In the genomic region with DNA sequence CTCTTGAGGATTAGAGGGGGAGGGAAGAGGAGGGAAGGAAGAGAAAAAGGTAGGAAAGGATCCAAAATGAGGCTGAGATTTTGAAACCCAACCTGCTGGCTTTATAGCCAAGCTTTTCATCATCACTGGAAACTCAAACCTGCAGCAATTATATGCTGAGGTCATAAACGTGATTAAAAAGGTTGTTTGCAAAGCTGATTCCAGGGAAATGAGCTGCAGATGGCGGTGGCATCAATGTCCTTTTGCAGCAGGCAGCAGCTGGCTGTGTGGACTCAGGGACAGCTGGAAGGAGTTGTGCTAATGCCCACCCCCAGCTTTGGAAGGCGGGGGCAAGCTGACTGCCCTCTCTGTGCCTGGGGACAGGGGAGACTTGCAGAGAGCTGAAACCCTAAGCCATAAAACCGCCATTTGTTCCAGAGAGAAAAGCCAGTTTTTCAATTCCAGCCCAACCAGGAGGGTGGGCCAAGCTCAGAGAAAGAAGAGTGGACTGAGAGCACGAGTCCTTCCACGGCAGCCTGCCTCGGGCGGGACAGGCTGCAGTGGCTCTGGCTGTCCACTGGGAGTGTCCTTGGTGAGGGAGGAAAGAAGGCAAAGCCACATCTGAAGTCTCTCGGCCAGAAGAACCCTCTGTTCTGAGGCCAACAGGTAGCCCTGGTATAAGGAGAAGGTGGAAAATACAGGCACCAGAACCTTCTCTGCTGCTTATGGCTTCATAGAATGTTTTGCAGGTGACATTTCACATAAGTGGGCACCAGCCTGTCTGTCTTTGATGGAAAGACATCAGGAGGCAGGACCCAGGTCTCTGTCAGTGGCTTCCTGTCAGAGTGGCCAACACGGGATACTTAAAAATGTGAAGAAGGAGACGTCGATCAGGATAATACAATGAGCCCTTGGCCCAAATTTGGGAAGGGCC, we compare ENCODE assay signal across 8 cellular contexts.
DNase-seq lines count a peak whose midpoint lies in the region; ATAC-seq and TF ChIP-seq lines count a peak whose summit lies in the region.

No MANE protein-coding gene starts in this region.

- POLR2A ChIA-PET in HEK293 (lab: Yijun Ruan, JAX): no interaction called here
- POLR2A ChIA-PET in naive thymus-derived CD4-positive, alpha-beta T cell (lab: Charles Lee): no interaction called here

- H3K9me3 ChIP-seq in HEK293 (ENCODE audit: control insufficient read depth, insufficient read depth, low read depth, low read length): no peaks in the 10 kb centered on the region
- H3K9me3 ChIP-seq in naive thymus-derived CD4-positive, alpha-beta T cell (ENCODE audit: control insufficient read depth in 2 of 3, low read length in 3 of 3): peaks cover 0 to 3% (median 0%) of the 10 kb centered on the region in 3 experiments

- H3K4me3 ChIP-seq in HEK293 (ENCODE audit: low read depth, low read length): no peak overlapping the region
- no peak overlapping the region for H3K4me3 ChIP-seq in naive thymus-derived CD4-positive, alpha-beta T cell (ENCODE audit: low read length)

- no peaks in the 10 kb centered on the region for H3K27me3 ChIP-seq in naive thymus-derived CD4-positive, alpha-beta T cell (ENCODE audit: control insufficient read depth in 2 of 2, insufficient read depth in 2 of 2, low read length in 2 of 2)

- H3K27me3 Mint-ChIP-seq in naive thymus-derived CD4-positive, alpha-beta T cell: peaks cover 6 to 32% (median 25%) of the 10 kb centered on the region in 5 donors

- CTCF ChIA-PET in HEK293 (lab: Yijun Ruan, JAX): interaction anchor here (0.5 to 1.6 kb wide), 8 partner anchors 9 to 386 kb away, joined by 3 to 6 read pairs (median 3); no protein-coding TSS in a partner anchor
- CTCF ChIA-PET in naive thymus-derived CD4-positive, alpha-beta T cell (lab: Charles Lee): interaction anchor here (0.9 kb wide), 1 partner anchor 36 kb away, joined by 3 read pairs; no protein-coding TSS in a partner anchor

- no peaks in the 10 kb centered on the region for H3K36me3 Mint-ChIP-seq in naive thymus-derived CD4-positive, alpha-beta T cell

- H3K36me3 ChIP-seq in HEK293 (ENCODE audit: control insufficient read depth in 2 of 2, insufficient read depth in 1 of 2, low read length in 2 of 2): no peaks in the 10 kb centered on the region
- H3K36me3 ChIP-seq in naive thymus-derived CD4-positive, alpha-beta T cell (ENCODE audit: control insufficient read depth in 2 of 3, insufficient read depth in 3 of 3, low read length in 3 of 3): no peaks in the 10 kb centered on the region

- intact Hi-C loops in naive thymus-derived CD4-positive, alpha-beta T cell (cut with micrococcal nuclease): no loop called here

- H3K27ac ChIP-seq in HEK293 (ENCODE audit: extremely low read depth, low read depth, low read length): no peak overlapping the region
- no peak overlapping the region for H3K27ac ChIP-seq in naive thymus-derived CD4-positive, alpha-beta T cell (ENCODE audit: low read depth, low read length)

- TF ChIP-seq CTCF in HEK293 (tag by site-specific recombination; IDR thresholded peaks at IDR 0.05): peak; percentile 57; the same call in 1 of the 2 replicates

- no peak overlapping the region for H3K4me3 Mint-ChIP-seq in naive thymus-derived CD4-positive, alpha-beta T cell

- no peak for ATAC-seq in GM19467 (IDR thresholded peaks at IDR 0.05; ENCODE audit: unreplicated experiment)
- no peak for ATAC-seq in naive thymus-derived CD4-positive, alpha-beta T cell

- peaks cover 0 to 5% (median 3%) of the 10 kb centered on the region in 7 donors for H3K4me1 Mint-ChIP-seq in naive thymus-derived CD4-positive, alpha-beta T cell

- DNase-seq in NCI-H526 treated with DMSO at 0.1 percent for 48 hours (lab: John Stamatoyannopoulos, UW) (peak; percentile 15), ecto neural progenitor cell (ENCODE audit: low spot score) (peak; percentile 82), myocyte (ENCODE audit: low read depth) (peak; percentile 60), mesenteric fat pad (ENCODE audit: low spot score) (no peak)
- DNase-seq in stimulated activated CD4-positive, alpha-beta T cell treated with anti-CD3 and anti-CD28 coated beads, Interleukin-2, amount 100 ng/mL, for 24 hours: no peak
- no peak for DNase-seq in naive thymus-derived CD4-positive, alpha-beta T cell

- peaks cover 0 to 5% (median 2%) of the 10 kb centered on the region in 11 donors for H3K9me3 Mint-ChIP-seq in naive thymus-derived CD4-positive, alpha-beta T cell

- H3K27ac Mint-ChIP-seq in naive thymus-derived CD4-positive, alpha-beta T cell: peak overlapping the region in 1 of 9 donors; percentile 5

- H3K4me1 ChIP-seq in HEK293 (ENCODE audit: control insufficient read depth, insufficient read depth, low read length): peaks cover 6% of the 10 kb centered on the region; the same call in 1 of the 2 replicates
- H3K4me1 ChIP-seq in naive thymus-derived CD4-positive, alpha-beta T cell (ENCODE audit: control insufficient read depth in 2 of 2, insufficient read depth in 2 of 2, low read length in 2 of 2): no peaks in the 10 kb centered on the region

TF ChIP-seq in HEK293, 187 proteins besides CTCF, POLR2A, EP300 and RAD21 (continues in another document):
- TF ChIP-seq ZBTB20 (tag by site-specific recombination; IDR thresholded peaks at IDR 0.05): peak; percentile 73
- TF ChIP-seq ZNF843 (tag by site-specific recombination; IDR thresholded peaks at IDR 0.05): peak; percentile 43; the same call in 1 of the 2 replicates
- peak; percentile 90 for TF ChIP-seq SCRT2 (tag by site-specific recombination; IDR thresholded peaks at IDR 0.05)
- TF ChIP-seq ZNF341 (tag by site-specific recombination; IDR thresholded peaks at IDR 0.05; ENCODE audit: low read depth): peak; percentile 33; the same call in 1 of the 2 replicates
- peak; percentile 55 for TF ChIP-seq ZBTB17 (tag by site-specific recombination; IDR thresholded peaks at IDR 0.05)
- TF ChIP-seq, protein P1, sequence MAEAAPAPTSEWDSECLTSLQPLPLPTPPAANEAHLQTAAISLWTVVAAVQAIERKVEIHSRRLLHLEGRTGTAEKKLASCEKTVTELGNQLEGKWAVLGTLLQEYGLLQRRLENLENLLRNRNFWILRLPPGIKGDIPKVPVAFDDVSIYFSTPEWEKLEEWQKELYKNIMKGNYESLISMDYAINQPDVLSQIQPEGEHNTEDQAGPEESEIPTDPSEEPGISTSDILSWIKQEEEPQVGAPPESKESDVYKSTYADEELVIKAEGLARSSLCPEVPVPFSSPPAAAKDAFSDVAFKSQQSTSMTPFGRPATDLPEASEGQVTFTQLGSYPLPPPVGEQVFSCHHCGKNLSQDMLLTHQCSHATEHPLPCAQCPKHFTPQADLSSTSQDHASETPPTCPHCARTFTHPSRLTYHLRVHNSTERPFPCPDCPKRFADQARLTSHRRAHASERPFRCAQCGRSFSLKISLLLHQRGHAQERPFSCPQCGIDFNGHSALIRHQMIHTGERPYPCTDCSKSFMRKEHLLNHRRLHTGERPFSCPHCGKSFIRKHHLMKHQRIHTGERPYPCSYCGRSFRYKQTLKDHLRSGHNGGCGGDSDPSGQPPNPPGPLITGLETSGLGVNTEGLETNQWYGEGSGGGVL (tag by site-specific recombination; IDR thresholded peaks at IDR 0.05): no peak
- TF ChIP-seq, protein P2, sequence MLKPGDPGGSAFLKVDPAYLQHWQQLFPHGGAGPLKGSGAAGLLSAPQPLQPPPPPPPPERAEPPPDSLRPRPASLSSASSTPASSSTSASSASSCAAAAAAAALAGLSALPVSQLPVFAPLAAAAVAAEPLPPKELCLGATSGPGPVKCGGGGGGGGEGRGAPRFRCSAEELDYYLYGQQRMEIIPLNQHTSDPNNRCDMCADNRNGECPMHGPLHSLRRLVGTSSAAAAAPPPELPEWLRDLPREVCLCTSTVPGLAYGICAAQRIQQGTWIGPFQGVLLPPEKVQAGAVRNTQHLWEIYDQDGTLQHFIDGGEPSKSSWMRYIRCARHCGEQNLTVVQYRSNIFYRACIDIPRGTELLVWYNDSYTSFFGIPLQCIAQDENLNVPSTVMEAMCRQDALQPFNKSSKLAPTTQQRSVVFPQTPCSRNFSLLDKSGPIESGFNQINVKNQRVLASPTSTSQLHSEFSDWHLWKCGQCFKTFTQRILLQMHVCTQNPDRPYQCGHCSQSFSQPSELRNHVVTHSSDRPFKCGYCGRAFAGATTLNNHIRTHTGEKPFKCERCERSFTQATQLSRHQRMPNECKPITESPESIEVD (tag by site-specific recombination; IDR thresholded peaks at IDR 0.05): peak; percentile 73
- TF ChIP-seq, protein P3, sequence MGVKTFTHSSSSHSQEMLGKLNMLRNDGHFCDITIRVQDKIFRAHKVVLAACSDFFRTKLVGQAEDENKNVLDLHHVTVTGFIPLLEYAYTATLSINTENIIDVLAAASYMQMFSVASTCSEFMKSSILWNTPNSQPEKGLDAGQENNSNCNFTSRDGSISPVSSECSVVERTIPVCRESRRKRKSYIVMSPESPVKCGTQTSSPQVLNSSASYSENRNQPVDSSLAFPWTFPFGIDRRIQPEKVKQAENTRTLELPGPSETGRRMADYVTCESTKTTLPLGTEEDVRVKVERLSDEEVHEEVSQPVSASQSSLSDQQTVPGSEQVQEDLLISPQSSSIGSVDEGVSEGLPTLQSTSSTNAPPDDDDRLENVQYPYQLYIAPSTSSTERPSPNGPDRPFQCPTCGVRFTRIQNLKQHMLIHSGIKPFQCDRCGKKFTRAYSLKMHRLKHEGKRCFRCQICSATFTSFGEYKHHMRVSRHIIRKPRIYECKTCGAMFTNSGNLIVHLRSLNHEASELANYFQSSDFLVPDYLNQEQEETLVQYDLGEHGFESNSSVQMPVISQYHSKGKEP (tag by site-specific recombination; IDR thresholded peaks at IDR 0.05): peak; percentile 49; the same call in 1 of the 2 replicates
- TF ChIP-seq, protein P4, sequence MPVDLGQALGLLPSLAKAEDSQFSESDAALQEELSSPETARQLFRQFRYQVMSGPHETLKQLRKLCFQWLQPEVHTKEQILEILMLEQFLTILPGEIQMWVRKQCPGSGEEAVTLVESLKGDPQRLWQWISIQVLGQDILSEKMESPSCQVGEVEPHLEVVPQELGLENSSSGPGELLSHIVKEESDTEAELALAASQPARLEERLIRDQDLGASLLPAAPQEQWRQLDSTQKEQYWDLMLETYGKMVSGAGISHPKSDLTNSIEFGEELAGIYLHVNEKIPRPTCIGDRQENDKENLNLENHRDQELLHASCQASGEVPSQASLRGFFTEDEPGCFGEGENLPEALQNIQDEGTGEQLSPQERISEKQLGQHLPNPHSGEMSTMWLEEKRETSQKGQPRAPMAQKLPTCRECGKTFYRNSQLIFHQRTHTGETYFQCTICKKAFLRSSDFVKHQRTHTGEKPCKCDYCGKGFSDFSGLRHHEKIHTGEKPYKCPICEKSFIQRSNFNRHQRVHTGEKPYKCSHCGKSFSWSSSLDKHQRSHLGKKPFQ (tag by site-specific recombination; IDR thresholded peaks at IDR 0.05): no peak
- TF ChIP-seq ZNF629 (tag by site-specific recombination; IDR thresholded peaks at IDR 0.05): peak; percentile 89
- TF ChIP-seq GFI1B (tag by site-specific recombination; IDR thresholded peaks at IDR 0.05): peak; percentile 79; the same call in 1 of the 2 replicates
- no peak for TF ChIP-seq ZNF248 (tag by site-specific recombination; IDR thresholded peaks at IDR 0.05)
- no peak for TF ChIP-seq ZSCAN30 (tag by site-specific recombination; IDR thresholded peaks at IDR 0.05)
- no peak for TF ChIP-seq KLF8 (tag by site-specific recombination; IDR thresholded peaks at IDR 0.05)

Comparison
In these comparisons a context has a peak if more than half of its experiments do, and no peak if none do; other contexts are left out.
1. DNase-seq: peak in NCI-H526 treated with DMSO at 0.1 percent for 48 hours (single experiment), ecto neural progenitor cell (single experiment) and myocyte (single experiment); none in stimulated activated CD4-positive, alpha-beta T cell treated with anti-CD3 and anti-CD28 coated beads, Interleukin-2, amount 100 ng/mL, for 24 hours (0 of 2), mesenteric fat pad (single experiment) and naive thymus-derived CD4-positive, alpha-beta T cell (0 of 9).